ENCODE assay signal across 8 cellular contexts in the genomic region with DNA sequence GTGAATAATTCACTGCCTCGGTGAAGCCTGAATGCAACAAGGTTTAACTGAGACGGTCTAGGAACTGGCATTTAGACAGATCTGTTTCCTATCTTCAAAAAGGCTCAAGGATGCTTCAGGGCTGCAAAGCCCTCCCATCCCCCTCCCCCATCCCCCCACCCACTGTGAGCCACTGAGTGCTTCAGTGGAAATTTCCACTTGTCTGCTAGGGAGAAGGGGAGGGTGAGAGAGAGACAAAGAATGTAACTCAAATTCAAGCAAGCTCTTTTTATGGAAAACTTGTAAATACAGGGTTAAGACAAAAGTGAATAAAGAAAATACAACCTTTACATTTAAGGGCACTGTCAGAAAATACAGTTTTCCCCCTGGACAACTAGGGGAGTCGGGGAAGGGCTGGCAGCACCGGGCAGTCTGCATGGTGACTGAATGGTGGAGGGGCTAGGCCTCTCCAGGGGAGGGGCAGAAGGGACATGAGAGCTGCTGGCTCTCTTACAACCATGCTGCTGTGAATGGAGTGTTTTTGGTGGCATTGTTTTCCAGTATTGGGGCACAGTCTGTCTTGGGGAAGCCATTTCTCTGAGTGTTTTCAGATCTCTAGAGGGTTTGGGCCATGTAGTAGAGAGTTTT. TPM values are rescaled to one million over a fixed set of nuclear protein-coding genes. Genes with fewer than 3 reads are reported as not detected.
A peak's percentile ranks its signal among the peaks of the same experiment; 100 is the strongest.
DNase-seq lines count a peak whose midpoint lies in the region; ATAC-seq and TF ChIP-seq lines count a peak whose summit lies in the region.

No MANE protein-coding gene starts in this region.

- peak overlapping the region; percentile 55 for H3K4me3 ChIP-seq in CD4-positive, CD25-positive, alpha-beta regulatory T cell (ENCODE audit: low read depth, low read length)
- H3K4me3 ChIP-seq in OCI-LY7 (ENCODE audit: low read depth, low read length, poor library complexity, severe bottlenecking) (no peak overlapping the region), MM.1S (ENCODE audit: low read length) (no peak overlapping the region)
- H3K4me3 ChIP-seq in effector memory CD4-positive, alpha-beta T cell (ENCODE audit: insufficient read depth, low read depth, low read length, poor library complexity, severe bottlenecking) = no peak overlapping the region

- H3K9me2 ChIP-seq in OCI-LY7 (ENCODE audit: insufficient read depth, low read length) (no peaks in the 10 kb centered on the region), MM.1S (replicated peaks; ENCODE audit: insufficient read depth, low read length) (no peaks in the 10 kb centered on the region)

- H3K27ac Mint-ChIP-seq in CD4-positive, CD25-positive, alpha-beta regulatory T cell = peak overlapping the region; percentile 68 to 85 (median 84)
- H3K27ac Mint-ChIP-seq in neural crest cell (ENCODE audit: unreplicated experiment) = peak overlapping the region; percentile 93

- H3K4me2 ChIP-seq in OCI-LY7 (ENCODE audit: low read length) (peak overlapping the region; percentile 50), MM.1S (ENCODE audit: low read depth, low read length) (no peak overlapping the region)

- peak overlapping the region; percentile 46 to 74 (median 60) for H3K4me3 Mint-ChIP-seq in CD4-positive, CD25-positive, alpha-beta regulatory T cell
- H3K4me3 Mint-ChIP-seq in neural crest cell = peak overlapping the region; percentile 58

- peak overlapping the region; percentile 62 for H3K27ac ChIP-seq in CD4-positive, CD25-positive, alpha-beta regulatory T cell (ENCODE audit: insufficient read depth, low read length, poor library complexity, severe bottlenecking)
- no peak overlapping the region for H3K27ac ChIP-seq in OCI-LY7 (ENCODE audit: low read depth, low read length, poor library complexity, severe bottlenecking)
- H3K27ac ChIP-seq in effector memory CD4-positive, alpha-beta T cell (ENCODE audit: insufficient read depth, low read length, poor library complexity, severe bottlenecking) = peak overlapping the region; percentile 11
- H3K27ac ChIP-seq in MM.1S (ENCODE audit: low read length) = no peak overlapping the region

- no peak for ATAC-seq in CD4-positive, CD25-positive, alpha-beta regulatory T cell (ENCODE audit: low read depth in 2 of 2)
- no peak for ATAC-seq in GM18505 (IDR thresholded peaks at IDR 0.05; ENCODE audit: unreplicated experiment)

- H3K9me3 Mint-ChIP-seq in CD4-positive, CD25-positive, alpha-beta regulatory T cell = peaks cover 0 to 6% (median 0%) of the 10 kb centered on the region in 7 donors
- peaks cover 4% of the 10 kb centered on the region for H3K9me3 Mint-ChIP-seq in neural crest cell

- H3K36me3 ChIP-seq in CD4-positive, CD25-positive, alpha-beta regulatory T cell (ENCODE audit: control insufficient read depth, insufficient read depth, low read length) = peaks cover 33% of the 10 kb centered on the region
- H3K36me3 ChIP-seq in OCI-LY7 (ENCODE audit: insufficient read depth, low read length) (peaks cover 71% of the 10 kb centered on the region), MM.1S (replicated peaks; ENCODE audit: insufficient read depth, low read length) (0 out of 2 replicates have a peak, but pooled peaks cover 2% of the 10 kb centered on the region)
- peaks cover 15% of the 10 kb centered on the region for H3K36me3 ChIP-seq in effector memory CD4-positive, alpha-beta T cell (ENCODE audit: control insufficient read depth, insufficient read depth, low read length)

- intact Hi-C loops in OCI-LY7 (cut with micrococcal nuclease; ENCODE audit: unreplicated experiment) = no loop called here

- no peak overlapping the region for H3K9ac ChIP-seq in MM.1S (ENCODE audit: low read length)

- CTCF ChIA-PET in OCI-LY7 (lab: Charles Lee; ENCODE audit: unreplicated experiment) = no interaction called here

- POLR2A ChIA-PET in OCI-LY7 (lab: Charles Lee) = interaction anchor here (0.5 kb wide), 1 partner anchor 197 kb away, joined by 3 read pairs; no protein-coding TSS in a partner anchor

- peaks cover 28 to 88% (median 75%) of the 10 kb centered on the region in 4 donors for H3K4me1 Mint-ChIP-seq in CD4-positive, CD25-positive, alpha-beta regulatory T cell
- peaks cover 67% of the 10 kb centered on the region for H3K4me1 Mint-ChIP-seq in neural crest cell

- H3K79me2 ChIP-seq in OCI-LY7 (ENCODE audit: insufficient read depth, low read depth, low read length) (no peaks in the 10 kb centered on the region; the same call in 1 of the 2 replicates), MM.1S (ENCODE audit: low read length) (peaks cover 19% of the 10 kb centered on the region)

- no peaks in the 10 kb centered on the region for H3F3A ChIP-seq in MM.1S (ENCODE audit: insufficient read depth, low read length)

- TF ChIP-seq CTCF in OCI-LY7 (conservative IDR thresholded peaks at IDR 0.05; ENCODE audit: low read length) (no peak), neural crest cell (conservative IDR thresholded peaks at IDR 0.05) (no peak), MM.1S (IDR thresholded peaks at IDR 0.05; ENCODE audit: low read length) (no peak)

- DNase-seq in CD4-positive, CD25-positive, alpha-beta regulatory T cell = peak in 1 of 3 donors; percentile 44
- DNase-seq in OCI-LY7 (ENCODE audit: low spot score) = peak; percentile 31
- DNase-seq in effector memory CD4-positive, alpha-beta T cell = no peak
- no peak for DNase-seq in neural crest cell (ENCODE audit: low read depth, low spot score)
- no peak for DNase-seq in MM.1S
- no peak for DNase-seq in GF-D8 (lab: John Stamatoyannopoulos, UW)
- no peak for DNase-seq in erythroblast (lab: John Stamatoyannopoulos, UW)

- H4K20me1 ChIP-seq in OCI-LY7 (ENCODE audit: insufficient read depth, low read length) (no peaks in the 10 kb centered on the region), MM.1S (ENCODE audit: insufficient read depth, low read length) (no peaks in the 10 kb centered on the region)

- TF ChIP-seq POLR2A in GM18505 (IDR thresholded peaks at IDR 0.05; ENCODE audit: borderline replicate concordance, extremely low read depth, insufficient read depth, insufficient read length) (no peak), erythroblast (IDR thresholded peaks at IDR 0.05; ENCODE audit: low read length) (no peak)

- no TSS peak for BruUV-seq in OCI-LY7 (replicated peaks; lab: Mats Ljungman, UMichigan)

- H3K36me3 Mint-ChIP-seq in CD4-positive, CD25-positive, alpha-beta regulatory T cell = peaks cover 36% of the 10 kb centered on the region
- peaks cover 30% of the 10 kb centered on the region for H3K36me3 Mint-ChIP-seq in neural crest cell (ENCODE audit: low read depth)

- peaks cover 53% of the 10 kb centered on the region for H3K4me1 ChIP-seq in CD4-positive, CD25-positive, alpha-beta regulatory T cell (ENCODE audit: control insufficient read depth, insufficient read depth, low read length, poor library complexity, severe bottlenecking)
- H3K4me1 ChIP-seq in OCI-LY7 (ENCODE audit: insufficient read depth, low read length, poor library complexity, severe bottlenecking) = peaks cover 20% of the 10 kb centered on the region
- peaks cover 9% of the 10 kb centered on the region for H3K4me1 ChIP-seq in effector memory CD4-positive, alpha-beta T cell (ENCODE audit: control insufficient read depth, insufficient read depth, low read length, poor library complexity, severe bottlenecking)
- H3K4me1 ChIP-seq in MM.1S (ENCODE audit: low read length) = no peaks in the 10 kb centered on the region

- H3K27me3 Mint-ChIP-seq in CD4-positive, CD25-positive, alpha-beta regulatory T cell = no peaks in the 10 kb centered on the region
- H3K27me3 Mint-ChIP-seq in neural crest cell (ENCODE audit: low read depth) = no peaks in the 10 kb centered on the region

- H3K9me3 ChIP-seq in CD4-positive, CD25-positive, alpha-beta regulatory T cell (ENCODE audit: control insufficient read depth in 2 of 2, low read length in 2 of 2) = no peaks in the 10 kb centered on the region
- no peaks in the 10 kb centered on the region for H3K9me3 ChIP-seq in OCI-LY7 (ENCODE audit: low read length)
- no peaks in the 10 kb centered on the region for H3K9me3 ChIP-seq in effector memory CD4-positive, alpha-beta T cell (ENCODE audit: control insufficient read depth, low read length)
- no peaks in the 10 kb centered on the region for H3K9me3 ChIP-seq in MM.1S (replicated peaks; ENCODE audit: insufficient read depth, low read length)

- no peaks in the 10 kb centered on the region for H3K27me3 ChIP-seq in CD4-positive, CD25-positive, alpha-beta regulatory T cell (ENCODE audit: control insufficient read depth, insufficient read depth, low read length)
- H3K27me3 ChIP-seq in effector memory CD4-positive, alpha-beta T cell (replicated peaks; ENCODE audit: control insufficient read depth, insufficient read depth, low read length, poor library complexity, severe bottlenecking) = no peaks in the 10 kb centered on the region
- H3K27me3 ChIP-seq in MM.1S (replicated peaks; ENCODE audit: insufficient read depth, low read length) = no peaks in the 10 kb centered on the region

- H2AFZ ChIP-seq in OCI-LY7 (ENCODE audit: low read length) = no peak overlapping the region
- no peak overlapping the region for H2AFZ ChIP-seq in MM.1S (ENCODE audit: low read length)

RNA-seq across cellular contexts. Expression of a gene that starts 56.7 kb away (rescaled TPM):
- 34.9 TPM for total RNA-seq in CD4-positive, CD25-positive, alpha-beta regulatory T cell
- polyA plus RNA-seq in CD4-positive, CD25-positive, alpha-beta regulatory T cell = 100 to 1,000 TPM; 160 to 203 (median 187) TPM
- total RNA-seq in OCI-LY7 (2014; rRNA removed; shearing (Covaris generic)) = 15.2 and 20.9 TPM in 2 replicates
- total RNA-seq in OCI-LY7 (2022) (56.1 and 64.7 TPM in 2 replicates), neural crest cell (91.4 and 94.1 TPM in 2 replicates)

RNA-seq across cellular contexts. Expression of a gene that starts 56.7 kb away (rescaled TPM):
- total RNA-seq in CD4-positive, CD25-positive, alpha-beta regulatory T cell = 13.7 TPM
- 1 to 10 TPM; 1.0 to 2.4 (median 1.9) TPM for polyA plus RNA-seq in CD4-positive, CD25-positive, alpha-beta regulatory T cell
- 26.3 and 31.5 TPM in 2 replicates for total RNA-seq in OCI-LY7 (2014; rRNA removed; shearing (Covaris generic))
- 22.2 and 26.6 TPM in 2 replicates for total RNA-seq in OCI-LY7 (2022)
- 19.6 and 20.4 TPM in 2 replicates for total RNA-seq in neural crest cell

Comparison
In these comparisons a context has a peak if more than half of its experiments do, and no peak if none do; other contexts are left out.
1. H3K27ac ChIP-seq: peak in CD4-positive, CD25-positive, alpha-beta regulatory T cell (single experiment) and effector memory CD4-positive, alpha-beta T cell (single experiment); none in OCI-LY7 (single experiment) and MM.1S (single experiment).